8 cellular contexts compared by ENCODE assay signal in genomic region chr14:77542349-77543239, GRCh38. TPM values are rescaled to one million over a fixed set of nuclear protein-coding genes. Genes with fewer than 3 reads are reported as not detected.
DNase-seq lines count a peak whose midpoint lies in the region; ATAC-seq and TF ChIP-seq lines count a peak whose summit lies in the region.
"Had no signal": no experiment of that assay in that cellular context is flagged by ENCODE, and none has a peak within 500 bp of the region (broad histone marks: within the 10 kb centered on the region; RNA-seq: fewer than 3 reads in every experiment).

No MANE protein-coding gene starts in this region.

- no peak for TF ChIP-seq POLR2A in right lobe of liver (IDR thresholded peaks at IDR 0.05)
- TF ChIP-seq POLR2A in testis (IDR thresholded peaks at IDR 0.05) = no peak

- no peaks in the 10 kb centered on the region for H3K27me3 ChIP-seq in right lobe of liver
- no peaks in the 10 kb centered on the region for H3K27me3 ChIP-seq in testis

- H3K4me3 ChIP-seq in cardiac fibroblast (replicated peaks in 1 of 2; ENCODE audit: low read depth in 2 of 2, low read length in 2 of 2) (no peak overlapping the region), right lobe of liver (no peak overlapping the region), testis (no peak overlapping the region)

- TF ChIP-seq CTCF in cardiac fibroblast (IDR thresholded peaks at IDR 0.05; ENCODE audit: low read depth, low read length) (no peak), right lobe of liver (IDR thresholded peaks at IDR 0.05) (no peak), testis (IDR thresholded peaks at IDR 0.05) (no peak), glutamatergic neuron (IDR thresholded peaks at IDR 0.05; ENCODE audit: partially characterized antibody, unreplicated experiment) (no peak)

- H3K4me3 Mint-ChIP-seq in glutamatergic neuron (ENCODE audit: unreplicated experiment) = no peak overlapping the region
- H3K4me3 Mint-ChIP-seq in activated T-cell treated with anti-CD3 and anti-CD28 coated beads, Interleukin-2, amount 50 U/mL, for 72 hours = no peak overlapping the region

- H3K27me3 Mint-ChIP-seq in glutamatergic neuron (ENCODE audit: unreplicated experiment) = no peaks in the 10 kb centered on the region
- no peaks in the 10 kb centered on the region for H3K27me3 Mint-ChIP-seq in activated T-cell treated with anti-CD3 and anti-CD28 coated beads, Interleukin-2, amount 50 U/mL, for 72 hours (ENCODE audit: low read depth)

- in situ Hi-C loops in KBM-7 (cut with MboI; ENCODE audit: low pct_unique_long_range_greater_than_20kb, low sequenced_read_pairs) = no loop called here

- H3K4me1 ChIP-seq in right lobe of liver = no peaks in the 10 kb centered on the region
- peaks cover 24% of the 10 kb centered on the region for H3K4me1 ChIP-seq in testis

- no peaks in the 10 kb centered on the region for H3K36me3 Mint-ChIP-seq in glutamatergic neuron (ENCODE audit: unreplicated experiment)
- H3K36me3 Mint-ChIP-seq in activated T-cell treated with anti-CD3 and anti-CD28 coated beads, Interleukin-2, amount 50 U/mL, for 72 hours (ENCODE audit: insufficient read depth in 2 of 2) = peaks cover 0 to 2% of the 10 kb centered on the region in 2 donors

- no peak overlapping the region for H3K27ac Mint-ChIP-seq in glutamatergic neuron (ENCODE audit: unreplicated experiment)
- no peak overlapping the region for H3K27ac Mint-ChIP-seq in activated T-cell treated with anti-CD3 and anti-CD28 coated beads, Interleukin-2, amount 50 U/mL, for 72 hours

- H3K4me1 Mint-ChIP-seq in glutamatergic neuron (ENCODE audit: low read depth, unreplicated experiment) = no peaks in the 10 kb centered on the region
- no peaks in the 10 kb centered on the region for H3K4me1 Mint-ChIP-seq in activated T-cell treated with anti-CD3 and anti-CD28 coated beads, Interleukin-2, amount 50 U/mL, for 72 hours (ENCODE audit: low read depth)

- peak; percentile 52 for DNase-seq in KBM-7
- peak; percentile 10 to 60 for DNase-seq in cardiac fibroblast (ENCODE audit: low read depth in 2 of 2)
- DNase-seq in right lobe of liver = no peak
- no peak for DNase-seq in testis
- no peak for DNase-seq in NCI-H2196 (lab: John Stamatoyannopoulos, UW; ENCODE audit: unreplicated experiment)
- no peak for DNase-seq in glutamatergic neuron
- DNase-seq in activated T-cell treated with anti-CD3 and anti-CD28 coated beads, Interleukin-2, amount 50 U/mL, for 72 hours = no peak
- DNase-seq: NCI-H187 treated with DMSO at 0.1 percent for 48 hours had no signal

- ATAC-seq in right lobe of liver = peak; percentile 61 to 76 (median 72)
- ATAC-seq in activated T-cell treated with anti-CD3 and anti-CD28 coated beads, Interleukin-2, amount 50 U/mL, for 72 hours (replicated peaks in 1 of 2) = no peak

- WGBS in right lobe of liver (ENCODE audit: insufficient coverage, low coverage, low lambda C conversion rate, missing lambda C conversion rate) = 48% methylated on average over 11 of the region's 11 CpGs
- 41 to 48% methylated on average over 11 of the region's 11 CpGs for whole genome bisulfite sequencing in testis, 2 donors

- peak overlapping the region in 2 of 3 donors; percentile 10 to 23 for H3K27ac ChIP-seq in right lobe of liver
- H3K27ac ChIP-seq in testis = peak overlapping the region; percentile 63 to 73

- H3K9me3 ChIP-seq in right lobe of liver (no peaks in the 10 kb centered on the region), testis (no peaks in the 10 kb centered on the region)

- H3K36me3 ChIP-seq in right lobe of liver (no peaks in the 10 kb centered on the region), testis (ENCODE audit: low read depth, missing control alignments) (no peaks in the 10 kb centered on the region)

- H3K9me3 Mint-ChIP-seq in glutamatergic neuron (ENCODE audit: unreplicated experiment) = no peaks in the 10 kb centered on the region
- H3K9me3 Mint-ChIP-seq in activated T-cell treated with anti-CD3 and anti-CD28 coated beads, Interleukin-2, amount 50 U/mL, for 72 hours = no peaks in the 10 kb centered on the region

- intact Hi-C loops in right lobe of liver (cut with DNase I) (no loop called here), testis (cut with DNase I; ENCODE audit: low total_unique reads) (loop anchor here (5.0 kb wide), 1 partner anchor 75 kb away; no protein-coding TSS in a partner anchor)

RNA-seq across cellular contexts. Expression of gene ISM2, which starts 44.0 kb away (rescaled TPM):
- total RNA-seq in right lobe of liver (under 1 TPM in 1 of 6 experiments, not detected in 5; 0.37 TPM), testis (10 to 100 TPM in 1 of 2 donors, 1 to 10 TPM in 1; 6.2 to 28.7 TPM), glutamatergic neuron (ENCODE audit: unreplicated experiment) (not detected)
- 4.4 TPM for polyA plus RNA-seq in testis (ENCODE audit: insufficient read depth, low read depth, low replicate concordance)
- total RNA-seq in activated T-cell treated with anti-CD3 and anti-CD28 coated beads, Interleukin-2, amount 50 U/mL, for 72 hours = not detected

Comparison
In these comparisons a context has a peak if more than half of its experiments do, and no peak if none do; other contexts are left out.
1. DNase-seq: peak in KBM-7 (single experiment) and cardiac fibroblast (2 of 2); none in right lobe of liver (0 of 3), testis (single experiment), NCI-H2196 (single experiment), glutamatergic neuron (single experiment) and activated T-cell treated with anti-CD3 and anti-CD28 coated beads, Interleukin-2, amount 50 U/mL, for 72 hours (0 of 2).
2. ATAC-seq: peak in right lobe of liver (4 of 4); none in activated T-cell treated with anti-CD3 and anti-CD28 coated beads, Interleukin-2, amount 50 U/mL, for 72 hours (0 of 2).